24 cellular contexts compared by ENCODE assay signal in the genomic region with DNA sequence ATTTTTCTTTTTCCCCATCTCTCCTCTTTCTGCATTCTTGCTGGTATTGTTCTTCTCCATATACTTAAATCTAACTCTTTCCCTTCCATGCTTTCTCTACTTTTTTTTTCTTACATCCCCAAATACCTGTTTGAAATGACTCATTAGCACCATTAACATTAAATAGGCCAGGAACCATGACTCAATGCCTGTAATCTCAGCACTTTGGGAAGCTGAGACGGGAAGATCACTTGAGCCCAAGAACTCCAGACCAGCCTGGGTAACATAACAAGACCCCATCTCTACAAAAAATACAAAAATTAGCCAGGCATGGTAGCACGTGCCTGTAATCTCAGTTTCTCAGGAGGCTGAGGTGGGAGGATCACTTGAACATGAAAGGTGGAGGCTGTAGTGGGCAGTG.
A peak's percentile ranks its signal among the peaks of the same experiment; 100 is the strongest.
DNase-seq lines count a peak whose midpoint lies in the region; ATAC-seq, FAIRE-seq and TF ChIP-seq lines count a peak whose summit lies in the region.
"Had no signal": no experiment of that assay in that cellular context is flagged by ENCODE, and none has a peak within 500 bp of the region (broad histone marks: within the 10 kb centered on the region; RNA-seq: fewer than 3 reads in every experiment).

No MANE protein-coding gene starts in this region.

- no peaks in the 10 kb centered on the region for H3K9me3 ChIP-seq in naive thymus-derived CD4-positive, alpha-beta T cell (ENCODE audit: control insufficient read depth in 2 of 3, low read length in 3 of 3)

- peaks cover 33% of the 10 kb centered on the region for H3K36me3 Mint-ChIP-seq in activated CD8-positive, alpha-beta T cell treated with anti-CD3 and anti-CD28 coated beads for 36 hours (ENCODE audit: low read depth)
- no peaks in the 10 kb centered on the region for H3K36me3 Mint-ChIP-seq in activated CD8-positive, alpha-beta T cell treated with anti-CD3 and anti-CD28 coated beads, Interleukin-2, amount 10 ng/mL, durations not matched to agents 7 days and 5 days (ENCODE audit: low read depth)
- peaks cover 0 to 6% (median 0%) of the 10 kb centered on the region in 5 donors for H3K36me3 Mint-ChIP-seq in naive thymus-derived CD4-positive, alpha-beta T cell
- H3K36me3 Mint-ChIP-seq: CD14-positive monocyte had no signal

- no peak for FAIRE-seq in bronchial epithelial cell (lab: Jason Lieb, UNC)
- FAIRE-seq: HTR-8/SVneo had no signal

- no peak overlapping the region for H3K4me3 ChIP-seq in bronchial epithelial cell (ENCODE audit: low read depth, low read length)
- H3K4me3 ChIP-seq in naive thymus-derived CD4-positive, alpha-beta T cell (ENCODE audit: low read length), result no peak overlapping the region
- H3K4me3 ChIP-seq: GM23248 had no signal

- H3K27ac Mint-ChIP-seq in activated CD8-positive, alpha-beta T cell treated with anti-CD3 and anti-CD28 coated beads for 36 hours, result peak overlapping the region; percentile 91
- no peak overlapping the region for H3K27ac Mint-ChIP-seq in activated CD8-positive, alpha-beta T cell treated with anti-CD3 and anti-CD28 coated beads, Interleukin-2, amount 10 ng/mL, durations not matched to agents 7 days and 5 days
- no peak overlapping the region for H3K27ac Mint-ChIP-seq in naive thymus-derived CD4-positive, alpha-beta T cell
- H3K27ac Mint-ChIP-seq: CD14-positive monocyte had no signal

- no peak for TF ChIP-seq CTCF in activated CD8-positive, alpha-beta T cell treated with anti-CD3 and anti-CD28 coated beads for 36 hours (IDR thresholded peaks at IDR 0.05)
- no peak for TF ChIP-seq CTCF in bronchial epithelial cell (IDR thresholded peaks at IDR 0.05; ENCODE audit: insufficient read depth, low read length, severe bottlenecking)

- H3K4me1 ChIP-seq in naive thymus-derived CD4-positive, alpha-beta T cell (ENCODE audit: control insufficient read depth in 2 of 2, insufficient read depth in 2 of 2, low read length in 2 of 2), result no peaks in the 10 kb centered on the region

- H3K27ac ChIP-seq in naive thymus-derived CD4-positive, alpha-beta T cell (ENCODE audit: low read depth, low read length), result no peak overlapping the region
- H3K27ac ChIP-seq: GM23248, HL-60 had no signal

- peak overlapping the region; percentile 63 for H3K4me3 Mint-ChIP-seq in activated CD8-positive, alpha-beta T cell treated with anti-CD3 and anti-CD28 coated beads for 36 hours
- no peak overlapping the region for H3K4me3 Mint-ChIP-seq in activated CD8-positive, alpha-beta T cell treated with anti-CD3 and anti-CD28 coated beads, Interleukin-2, amount 10 ng/mL, durations not matched to agents 7 days and 5 days
- H3K4me3 Mint-ChIP-seq in naive thymus-derived CD4-positive, alpha-beta T cell, result no peak overlapping the region
- H3K4me3 Mint-ChIP-seq: CD14-positive monocyte had no signal

- H3K27me3 Mint-ChIP-seq in activated CD8-positive, alpha-beta T cell treated with anti-CD3 and anti-CD28 coated beads for 36 hours, result peaks cover 1% of the 10 kb centered on the region
- H3K27me3 Mint-ChIP-seq in activated CD8-positive, alpha-beta T cell treated with anti-CD3 and anti-CD28 coated beads, Interleukin-2, amount 10 ng/mL, durations not matched to agents 7 days and 5 days (ENCODE audit: low read depth), result no peaks in the 10 kb centered on the region
- peaks cover 0 to 2% (median 0%) of the 10 kb centered on the region in 5 donors for H3K27me3 Mint-ChIP-seq in naive thymus-derived CD4-positive, alpha-beta T cell

- intact Hi-C loops in activated CD8-positive, alpha-beta T cell treated with anti-CD3 and anti-CD28 coated beads for 36 hours (cut with micrococcal nuclease), result no loop called here
- intact Hi-C loops in naive thymus-derived CD4-positive, alpha-beta T cell (cut with micrococcal nuclease), result no loop called here

- no peaks in the 10 kb centered on the region for H3K36me3 ChIP-seq in bronchial epithelial cell (ENCODE audit: control insufficient read depth, insufficient read depth, low read length)
- H3K36me3 ChIP-seq in naive thymus-derived CD4-positive, alpha-beta T cell (ENCODE audit: control insufficient read depth in 2 of 3, insufficient read depth in 3 of 3, low read length in 3 of 3), result no peaks in the 10 kb centered on the region

- peaks cover 41% of the 10 kb centered on the region for H3K4me1 Mint-ChIP-seq in activated CD8-positive, alpha-beta T cell treated with anti-CD3 and anti-CD28 coated beads for 36 hours (ENCODE audit: low read depth)
- peaks cover 12% of the 10 kb centered on the region for H3K4me1 Mint-ChIP-seq in activated CD8-positive, alpha-beta T cell treated with anti-CD3 and anti-CD28 coated beads, Interleukin-2, amount 10 ng/mL, durations not matched to agents 7 days and 5 days (ENCODE audit: low read depth)
- H3K4me1 Mint-ChIP-seq in naive thymus-derived CD4-positive, alpha-beta T cell, result peaks cover 0 to 20% (median 14%) of the 10 kb centered on the region in 7 donors
- H3K4me1 Mint-ChIP-seq: CD14-positive monocyte had no signal

- CTCF ChIA-PET in activated CD8-positive, alpha-beta T cell treated with anti-CD3 and anti-CD28 coated beads for 36 hours (lab: Charles Lee), result no interaction called here
- CTCF ChIA-PET in activated CD8-positive, alpha-beta T cell treated with anti-CD3 and anti-CD28 coated beads, Interleukin-2, amount 10 ng/mL, durations not matched to agents 7 days and 5 days (lab: Charles Lee), result no interaction called here
- CTCF ChIA-PET in naive thymus-derived CD4-positive, alpha-beta T cell (lab: Charles Lee), result no interaction called here

- POLR2A ChIA-PET in activated CD8-positive, alpha-beta T cell treated with anti-CD3 and anti-CD28 coated beads for 36 hours (lab: Charles Lee), result interaction anchor here (2.2 kb wide), 1 partner anchor 15 kb away, joined by 8 read pairs; no protein-coding TSS in a partner anchor
- POLR2A ChIA-PET in activated CD8-positive, alpha-beta T cell treated with anti-CD3 and anti-CD28 coated beads, Interleukin-2, amount 10 ng/mL, durations not matched to agents 7 days and 5 days (lab: Charles Lee), result no interaction called here
- POLR2A ChIA-PET in naive thymus-derived CD4-positive, alpha-beta T cell (lab: Charles Lee), result interaction anchor here (2.1 kb wide), 1 partner anchor 15 kb away, joined by 8 read pairs; no protein-coding TSS in a partner anchor

- DNase-seq in activated CD8-positive, alpha-beta T cell treated with anti-CD3 and anti-CD28 coated beads for 36 hours, result no peak
- DNase-seq in activated CD8-positive, alpha-beta T cell treated with anti-CD3 and anti-CD28 coated beads, Interleukin-2, amount 10 ng/mL, durations not matched to agents 7 days and 5 days, result no peak
- peak; percentile 31 for DNase-seq in M059J (ENCODE audit: low read depth)
- peak; percentile 73 for DNase-seq in bronchial epithelial cell (ENCODE audit: low read depth)
- DNase-seq in kidney tubule cell (ENCODE audit: low spot score), result peak; percentile 8
- DNase-seq in naive thymus-derived CD4-positive, alpha-beta T cell, result no peak
- no peak for DNase-seq in DMS79 (lab: John Stamatoyannopoulos, UW)
- DNase-seq: 8988T, COR-L47, DMS 273 treated with DMSO at 0.1 percent for 48 hours, GDM1, GM23248, HCEC 1CT, NCI-H1105, NCI-H1694, NCI-H2081 treated with DMSO at 0.1 percent for 48 hours, NCI-H2227 treated with DMSO at 0.1 percent for 48 hours, NCI-H510A treated with DMSO at 0.1 percent for 48 hours, NCI-H774, OCI-M1 had no signal

- no peak for ATAC-seq in activated CD8-positive, alpha-beta T cell treated with anti-CD3 and anti-CD28 coated beads for 36 hours
- ATAC-seq in activated CD8-positive, alpha-beta T cell treated with anti-CD3 and anti-CD28 coated beads, Interleukin-2, amount 10 ng/mL, durations not matched to agents 7 days and 5 days, result no peak
- no peak for ATAC-seq in naive thymus-derived CD4-positive, alpha-beta T cell
- ATAC-seq in GM18868 (IDR thresholded peaks at IDR 0.05; ENCODE audit: unreplicated experiment), result no peak

- no peaks in the 10 kb centered on the region for H3K27me3 ChIP-seq in bronchial epithelial cell (ENCODE audit: control insufficient read depth, insufficient read depth, low read length)
- no peaks in the 10 kb centered on the region for H3K27me3 ChIP-seq in naive thymus-derived CD4-positive, alpha-beta T cell (ENCODE audit: control insufficient read depth in 2 of 2, insufficient read depth in 2 of 2, low read length in 2 of 2)

- H3K9me3 Mint-ChIP-seq in activated CD8-positive, alpha-beta T cell treated with anti-CD3 and anti-CD28 coated beads for 36 hours, result peaks cover 17% of the 10 kb centered on the region
- peaks cover 4% of the 10 kb centered on the region for H3K9me3 Mint-ChIP-seq in activated CD8-positive, alpha-beta T cell treated with anti-CD3 and anti-CD28 coated beads, Interleukin-2, amount 10 ng/mL, durations not matched to agents 7 days and 5 days (ENCODE audit: insufficient read depth)
- peaks cover 0 to 4% (median 0%) of the 10 kb centered on the region in 11 donors for H3K9me3 Mint-ChIP-seq in naive thymus-derived CD4-positive, alpha-beta T cell

Comparison
In these comparisons a context has a peak if more than half of its experiments do, and no peak if none do; other contexts are left out.
1. DNase-seq: peak in M059J (single experiment), bronchial epithelial cell (single experiment) and kidney tubule cell (single experiment); none in activated CD8-positive, alpha-beta T cell treated with anti-CD3 and anti-CD28 coated beads for 36 hours (single experiment), activated CD8-positive, alpha-beta T cell treated with anti-CD3 and anti-CD28 coated beads, Interleukin-2, amount 10 ng/mL, durations not matched to agents 7 days and 5 days (single experiment), naive thymus-derived CD4-positive, alpha-beta T cell (0 of 9) and DMS79 (single experiment).